Comparison of ENCODE assay signal across 1 cellular context in the genomic region with DNA sequence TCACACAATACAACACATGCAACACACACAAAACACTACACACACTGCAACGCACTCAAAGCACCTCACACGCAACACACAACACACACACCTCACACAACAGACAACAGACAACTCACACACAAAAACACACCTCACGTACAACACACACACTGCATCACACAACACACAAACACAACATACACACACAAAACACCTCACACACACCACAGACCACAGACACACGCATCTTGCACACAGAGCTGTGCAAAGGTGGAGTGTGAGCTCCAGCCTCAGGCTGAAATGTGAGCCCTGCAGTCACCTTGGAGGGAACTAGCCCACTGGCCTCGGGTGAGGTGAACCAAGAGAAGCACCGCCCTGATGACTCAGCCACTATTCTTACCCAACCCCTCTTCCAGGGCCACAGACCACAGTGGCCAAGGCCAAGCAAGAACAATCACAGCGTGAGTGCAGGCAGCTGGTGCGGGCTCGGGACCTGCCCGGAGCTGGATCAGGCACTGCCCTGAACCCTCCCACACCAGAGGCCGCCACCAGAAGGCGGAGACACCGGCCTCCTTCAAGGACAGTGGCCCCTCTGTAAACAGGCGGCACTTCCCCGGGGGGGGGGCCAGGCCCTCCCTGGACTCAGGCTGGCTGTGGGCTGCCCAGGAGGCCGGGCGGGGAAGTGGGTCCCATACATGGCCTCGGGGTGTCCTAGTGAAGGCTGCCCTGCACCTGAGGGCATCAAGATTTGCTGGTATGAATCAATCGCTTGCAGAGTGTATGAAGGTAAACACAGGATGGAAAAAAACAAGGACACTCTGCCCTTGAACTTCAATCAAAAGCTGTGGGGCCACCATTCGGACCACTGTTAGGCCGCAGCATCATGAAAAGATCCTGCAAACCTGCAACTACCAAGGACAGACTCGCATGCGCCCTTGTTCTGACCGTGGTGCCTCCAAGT.
TF ChIP-seq lines count a peak whose summit lies in the region.

No MANE protein-coding gene starts in this region.

TF ChIP-seq in HepG2, 621 proteins besides CTCF, POLR2A, EP300 and RAD21 (continued from another document and continues in another):
- TF ChIP-seq, protein P1, sequence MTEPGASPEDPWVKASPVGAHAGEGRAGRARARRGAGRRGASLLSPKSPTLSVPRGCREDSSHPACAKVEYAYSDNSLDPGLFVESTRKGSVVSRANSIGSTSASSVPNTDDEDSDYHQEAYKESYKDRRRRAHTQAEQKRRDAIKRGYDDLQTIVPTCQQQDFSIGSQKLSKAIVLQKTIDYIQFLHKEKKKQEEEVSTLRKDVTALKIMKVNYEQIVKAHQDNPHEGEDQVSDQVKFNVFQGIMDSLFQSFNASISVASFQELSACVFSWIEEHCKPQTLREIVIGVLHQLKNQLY (CRISPR knock-in tag; IDR thresholded peaks at IDR 0.05): peak; percentile 63; the same call in 1 of the 2 replicates
- TF ChIP-seq, protein P2, sequence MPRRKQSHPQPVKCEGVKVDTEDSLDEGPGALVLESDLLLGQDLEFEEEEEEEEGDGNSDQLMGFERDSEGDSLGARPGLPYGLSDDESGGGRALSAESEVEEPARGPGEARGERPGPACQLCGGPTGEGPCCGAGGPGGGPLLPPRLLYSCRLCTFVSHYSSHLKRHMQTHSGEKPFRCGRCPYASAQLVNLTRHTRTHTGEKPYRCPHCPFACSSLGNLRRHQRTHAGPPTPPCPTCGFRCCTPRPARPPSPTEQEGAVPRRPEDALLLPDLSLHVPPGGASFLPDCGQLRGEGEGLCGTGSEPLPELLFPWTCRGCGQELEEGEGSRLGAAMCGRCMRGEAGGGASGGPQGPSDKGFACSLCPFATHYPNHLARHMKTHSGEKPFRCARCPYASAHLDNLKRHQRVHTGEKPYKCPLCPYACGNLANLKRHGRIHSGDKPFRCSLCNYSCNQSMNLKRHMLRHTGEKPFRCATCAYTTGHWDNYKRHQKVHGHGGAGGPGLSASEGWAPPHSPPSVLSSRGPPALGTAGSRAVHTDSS (CRISPR knock-in tag; conservative IDR thresholded peaks at IDR 0.05): no peak
- TF ChIP-seq, protein P3, sequence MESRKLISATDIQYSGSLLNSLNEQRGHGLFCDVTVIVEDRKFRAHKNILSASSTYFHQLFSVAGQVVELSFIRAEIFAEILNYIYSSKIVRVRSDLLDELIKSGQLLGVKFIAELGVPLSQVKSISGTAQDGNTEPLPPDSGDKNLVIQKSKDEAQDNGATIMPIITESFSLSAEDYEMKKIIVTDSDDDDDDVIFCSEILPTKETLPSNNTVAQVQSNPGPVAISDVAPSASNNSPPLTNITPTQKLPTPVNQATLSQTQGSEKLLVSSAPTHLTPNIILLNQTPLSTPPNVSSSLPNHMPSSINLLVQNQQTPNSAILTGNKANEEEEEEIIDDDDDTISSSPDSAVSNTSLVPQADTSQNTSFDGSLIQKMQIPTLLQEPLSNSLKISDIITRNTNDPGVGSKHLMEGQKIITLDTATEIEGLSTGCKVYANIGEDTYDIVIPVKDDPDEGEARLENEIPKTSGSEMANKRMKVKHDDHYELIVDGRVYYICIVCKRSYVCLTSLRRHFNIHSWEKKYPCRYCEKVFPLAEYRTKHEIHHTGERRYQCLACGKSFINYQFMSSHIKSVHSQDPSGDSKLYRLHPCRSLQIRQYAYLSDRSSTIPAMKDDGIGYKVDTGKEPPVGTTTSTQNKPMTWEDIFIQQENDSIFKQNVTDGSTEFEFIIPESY (CRISPR knock-in tag; IDR thresholded peaks at IDR 0.05): peak; percentile 83
- TF ChIP-seq, protein P4, sequence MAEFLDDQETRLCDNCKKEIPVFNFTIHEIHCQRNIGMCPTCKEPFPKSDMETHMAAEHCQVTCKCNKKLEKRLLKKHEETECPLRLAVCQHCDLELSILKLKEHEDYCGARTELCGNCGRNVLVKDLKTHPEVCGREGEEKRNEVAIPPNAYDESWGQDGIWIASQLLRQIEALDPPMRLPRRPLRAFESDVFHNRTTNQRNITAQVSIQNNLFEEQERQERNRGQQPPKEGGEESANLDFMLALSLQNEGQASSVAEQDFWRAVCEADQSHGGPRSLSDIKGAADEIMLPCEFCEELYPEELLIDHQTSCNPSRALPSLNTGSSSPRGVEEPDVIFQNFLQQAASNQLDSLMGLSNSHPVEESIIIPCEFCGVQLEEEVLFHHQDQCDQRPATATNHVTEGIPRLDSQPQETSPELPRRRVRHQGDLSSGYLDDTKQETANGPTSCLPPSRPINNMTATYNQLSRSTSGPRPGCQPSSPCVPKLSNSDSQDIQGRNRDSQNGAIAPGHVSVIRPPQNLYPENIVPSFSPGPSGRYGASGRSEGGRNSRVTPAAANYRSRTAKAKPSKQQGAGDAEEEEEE (CRISPR knock-in tag; IDR thresholded peaks at IDR 0.05; ENCODE audit: borderline replicate concordance): no peak; the same call in 1 of the 2 replicates
- TF ChIP-seq ZFP36L1 (CRISPR knock-in tag; IDR thresholded peaks at IDR 0.05) (no peak), ZNF510 (CRISPR knock-in tag; IDR thresholded peaks at IDR 0.05; ENCODE audit: low read depth) (no peak), ZNF615 (CRISPR knock-in tag; IDR thresholded peaks at IDR 0.05; ENCODE audit: borderline replicate concordance) (no peak; the same call in 1 of the 2 replicates), RAD51 (IDR thresholded peaks at IDR 0.05; ENCODE audit: borderline replicate concordance) (0 out of 2 replicates have a peak, but pooled peaks have one; percentile 31), ZNF430 (CRISPR knock-in tag; IDR thresholded peaks at IDR 0.05) (peak; percentile 87), ZNF337 (CRISPR knock-in tag; IDR thresholded peaks at IDR 0.05; ENCODE audit: borderline replicate concordance, low read depth) (peak; percentile 98; the same call in 1 of the 2 replicates), SRSF1 (optimal IDR thresholded peaks at IDR 0.05; ENCODE audit: low read depth, low read length) (peak; percentile 98), MBNL3 (CRISPR knock-in tag; conservative IDR thresholded peaks at IDR 0.05) (no peak), ZNF256 (CRISPR knock-in tag; conservative IDR thresholded peaks at IDR 0.05) (peak; percentile 23; the same call in 1 of the 2 replicates), AGO1 (IDR thresholded peaks at IDR 0.05; ENCODE audit: low read depth, low read length, poor library complexity, severe bottlenecking) (peak; percentile 51), REL (CRISPR knock-in tag; conservative IDR thresholded peaks at IDR 0.05) (no peak), FOXK1 (CRISPR knock-in tag; IDR thresholded peaks at IDR 0.05; ENCODE audit: borderline replicate concordance, low read depth) (peak; percentile 54), MAZ (IDR thresholded peaks at IDR 0.05; ENCODE audit: borderline replicate concordance, low read depth, low read length) (0 out of 2 replicates have a peak, but pooled peaks have one; percentile 21), MAZ (CRISPR knock-in tag; IDR thresholded peaks at IDR 0.05; ENCODE audit: low read depth) (peak; percentile 95), NR2C2 (CRISPR knock-in tag; IDR thresholded peaks at IDR 0.05; ENCODE audit: borderline replicate concordance) (peak; percentile 83), PITX1 (CRISPR knock-in tag; IDR thresholded peaks at IDR 0.05) (peak; percentile 72), REPIN1 (CRISPR knock-in tag; IDR thresholded peaks at IDR 0.05; ENCODE audit: borderline replicate concordance, low read depth) (peak; percentile 93), ZNF260 (CRISPR knock-in tag; IDR thresholded peaks at IDR 0.05; ENCODE audit: borderline replicate concordance, low read depth) (no peak), U2AF2 (IDR thresholded peaks at IDR 0.05; ENCODE audit: low read depth, low read length) (no peak), SP140L (CRISPR knock-in tag; IDR thresholded peaks at IDR 0.05; ENCODE audit: borderline replicate concordance) (no peak), ZIK1 (CRISPR knock-in tag; IDR thresholded peaks at IDR 0.05; ENCODE audit: borderline replicate concordance, low read depth) (no peak), SMARCC2 (IDR thresholded peaks at IDR 0.05) (no peak), SNAPC2 (CRISPR knock-in tag; IDR thresholded peaks at IDR 0.05) (no peak)
- TF ChIP-seq, protein P5, sequence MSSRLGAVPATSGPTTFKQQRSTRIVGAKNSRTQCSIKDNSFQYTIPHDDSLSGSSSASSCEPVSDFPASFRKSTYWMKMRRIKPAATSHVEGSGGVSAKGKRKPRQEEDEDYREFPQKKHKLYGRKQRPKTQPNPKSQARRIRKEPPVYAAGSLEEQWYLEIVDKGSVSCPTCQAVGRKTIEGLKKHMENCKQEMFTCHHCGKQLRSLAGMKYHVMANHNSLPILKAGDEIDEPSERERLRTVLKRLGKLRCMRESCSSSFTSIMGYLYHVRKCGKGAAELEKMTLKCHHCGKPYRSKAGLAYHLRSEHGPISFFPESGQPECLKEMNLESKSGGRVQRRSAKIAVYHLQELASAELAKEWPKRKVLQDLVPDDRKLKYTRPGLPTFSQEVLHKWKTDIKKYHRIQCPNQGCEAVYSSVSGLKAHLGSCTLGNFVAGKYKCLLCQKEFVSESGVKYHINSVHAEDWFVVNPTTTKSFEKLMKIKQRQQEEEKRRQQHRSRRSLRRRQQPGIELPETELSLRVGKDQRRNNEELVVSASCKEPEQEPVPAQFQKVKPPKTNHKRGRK (CRISPR knock-in tag; IDR thresholded peaks at IDR 0.05): no peak
- TF ChIP-seq, protein P6, sequence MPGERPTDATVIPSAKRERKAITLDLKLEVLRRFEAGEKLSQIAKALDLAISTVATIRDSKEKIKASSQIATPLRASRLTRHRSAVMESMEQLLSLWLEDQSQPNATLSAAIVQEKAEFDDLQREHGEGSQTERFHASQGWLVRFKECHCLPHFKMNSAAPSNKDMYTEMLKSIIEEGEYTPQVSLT (CRISPR knock-in tag; IDR thresholded peaks at IDR 0.05; ENCODE audit: borderline replicate concordance, low read depth): no peak
- TF ChIP-seq, protein P7, sequence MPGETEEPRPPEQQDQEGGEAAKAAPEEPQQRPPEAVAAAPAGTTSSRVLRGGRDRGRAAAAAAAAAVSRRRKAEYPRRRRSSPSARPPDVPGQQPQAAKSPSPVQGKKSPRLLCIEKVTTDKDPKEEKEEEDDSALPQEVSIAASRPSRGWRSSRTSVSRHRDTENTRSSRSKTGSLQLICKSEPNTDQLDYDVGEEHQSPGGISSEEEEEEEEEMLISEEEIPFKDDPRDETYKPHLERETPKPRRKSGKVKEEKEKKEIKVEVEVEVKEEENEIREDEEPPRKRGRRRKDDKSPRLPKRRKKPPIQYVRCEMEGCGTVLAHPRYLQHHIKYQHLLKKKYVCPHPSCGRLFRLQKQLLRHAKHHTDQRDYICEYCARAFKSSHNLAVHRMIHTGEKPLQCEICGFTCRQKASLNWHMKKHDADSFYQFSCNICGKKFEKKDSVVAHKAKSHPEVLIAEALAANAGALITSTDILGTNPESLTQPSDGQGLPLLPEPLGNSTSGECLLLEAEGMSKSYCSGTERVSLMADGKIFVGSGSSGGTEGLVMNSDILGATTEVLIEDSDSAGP (CRISPR knock-in tag; IDR thresholded peaks at IDR 0.05; ENCODE audit: borderline replicate concordance): peak; percentile 93; the same call in 1 of the 2 replicates
- TF ChIP-seq, protein P8, sequence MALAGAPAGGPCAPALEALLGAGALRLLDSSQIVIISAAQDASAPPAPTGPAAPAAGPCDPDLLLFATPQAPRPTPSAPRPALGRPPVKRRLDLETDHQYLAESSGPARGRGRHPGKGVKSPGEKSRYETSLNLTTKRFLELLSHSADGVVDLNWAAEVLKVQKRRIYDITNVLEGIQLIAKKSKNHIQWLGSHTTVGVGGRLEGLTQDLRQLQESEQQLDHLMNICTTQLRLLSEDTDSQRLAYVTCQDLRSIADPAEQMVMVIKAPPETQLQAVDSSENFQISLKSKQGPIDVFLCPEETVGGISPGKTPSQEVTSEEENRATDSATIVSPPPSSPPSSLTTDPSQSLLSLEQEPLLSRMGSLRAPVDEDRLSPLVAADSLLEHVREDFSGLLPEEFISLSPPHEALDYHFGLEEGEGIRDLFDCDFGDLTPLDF (CRISPR knock-in tag; IDR thresholded peaks at IDR 0.05): no peak
- TF ChIP-seq, protein P9, sequence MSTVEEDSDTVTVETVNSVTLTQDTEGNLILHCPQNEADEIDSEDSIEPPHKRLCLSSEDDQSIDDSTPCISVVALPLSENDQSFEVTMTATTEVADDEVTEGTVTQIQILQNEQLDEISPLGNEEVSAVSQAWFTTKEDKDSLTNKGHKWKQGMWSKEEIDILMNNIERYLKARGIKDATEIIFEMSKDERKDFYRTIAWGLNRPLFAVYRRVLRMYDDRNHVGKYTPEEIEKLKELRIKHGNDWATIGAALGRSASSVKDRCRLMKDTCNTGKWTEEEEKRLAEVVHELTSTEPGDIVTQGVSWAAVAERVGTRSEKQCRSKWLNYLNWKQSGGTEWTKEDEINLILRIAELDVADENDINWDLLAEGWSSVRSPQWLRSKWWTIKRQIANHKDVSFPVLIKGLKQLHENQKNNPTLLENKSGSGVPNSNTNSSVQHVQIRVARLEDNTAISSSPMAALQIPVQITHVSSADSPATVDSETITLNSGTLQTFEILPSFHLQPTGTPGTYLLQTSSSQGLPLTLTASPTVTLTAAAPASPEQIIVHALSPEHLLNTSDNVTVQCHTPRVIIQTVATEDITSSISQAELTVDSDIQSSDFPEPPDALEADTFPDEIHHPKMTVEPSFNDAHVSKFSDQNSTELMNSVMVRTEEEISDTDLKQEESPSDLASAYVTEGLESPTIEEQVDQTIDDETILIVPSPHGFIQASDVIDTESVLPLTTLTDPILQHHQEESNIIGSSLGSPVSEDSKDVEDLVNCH (CRISPR knock-in tag; IDR thresholded peaks at IDR 0.05): no peak
- TF ChIP-seq, protein P10, sequence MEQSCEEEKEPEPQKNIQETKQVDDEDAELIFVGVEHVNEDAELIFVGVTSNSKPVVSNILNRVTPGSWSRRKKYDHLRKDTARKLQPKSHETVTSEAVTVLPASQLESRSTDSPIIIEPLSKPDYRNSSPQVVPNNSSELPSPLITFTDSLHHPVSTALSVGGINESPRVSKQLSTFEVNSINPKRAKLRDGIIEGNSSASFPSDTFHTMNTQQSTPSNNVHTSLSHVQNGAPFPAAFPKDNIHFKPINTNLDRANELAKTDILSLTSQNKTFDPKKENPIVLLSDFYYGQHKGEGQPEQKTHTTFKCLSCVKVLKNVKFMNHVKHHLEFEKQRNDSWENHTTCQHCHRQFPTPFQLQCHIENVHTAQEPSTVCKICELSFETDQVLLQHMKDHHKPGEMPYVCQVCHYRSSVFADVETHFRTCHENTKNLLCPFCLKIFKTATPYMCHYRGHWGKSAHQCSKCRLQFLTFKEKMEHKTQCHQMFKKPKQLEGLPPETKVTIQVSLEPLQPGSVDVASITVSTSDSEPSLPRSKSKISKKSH (CRISPR knock-in tag; IDR thresholded peaks at IDR 0.05; ENCODE audit: borderline replicate concordance): 0 out of 2 replicates have a peak, but pooled peaks have one; percentile 19
- TF ChIP-seq, protein P11, sequence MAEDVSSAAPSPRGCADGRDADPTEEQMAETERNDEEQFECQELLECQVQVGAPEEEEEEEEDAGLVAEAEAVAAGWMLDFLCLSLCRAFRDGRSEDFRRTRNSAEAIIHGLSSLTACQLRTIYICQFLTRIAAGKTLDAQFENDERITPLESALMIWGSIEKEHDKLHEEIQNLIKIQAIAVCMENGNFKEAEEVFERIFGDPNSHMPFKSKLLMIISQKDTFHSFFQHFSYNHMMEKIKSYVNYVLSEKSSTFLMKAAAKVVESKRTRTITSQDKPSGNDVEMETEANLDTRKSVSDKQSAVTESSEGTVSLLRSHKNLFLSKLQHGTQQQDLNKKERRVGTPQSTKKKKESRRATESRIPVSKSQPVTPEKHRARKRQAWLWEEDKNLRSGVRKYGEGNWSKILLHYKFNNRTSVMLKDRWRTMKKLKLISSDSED (CRISPR knock-in tag; IDR thresholded peaks at IDR 0.05): no peak
- TF ChIP-seq, protein P12, sequence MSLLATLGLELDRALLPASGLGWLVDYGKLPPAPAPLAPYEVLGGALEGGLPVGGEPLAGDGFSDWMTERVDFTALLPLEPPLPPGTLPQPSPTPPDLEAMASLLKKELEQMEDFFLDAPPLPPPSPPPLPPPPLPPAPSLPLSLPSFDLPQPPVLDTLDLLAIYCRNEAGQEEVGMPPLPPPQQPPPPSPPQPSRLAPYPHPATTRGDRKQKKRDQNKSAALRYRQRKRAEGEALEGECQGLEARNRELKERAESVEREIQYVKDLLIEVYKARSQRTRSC (CRISPR knock-in tag; IDR thresholded peaks at IDR 0.05; ENCODE audit: low read depth): no peak
